ENCODE assay signal across 9 cellular contexts in the genomic region with DNA sequence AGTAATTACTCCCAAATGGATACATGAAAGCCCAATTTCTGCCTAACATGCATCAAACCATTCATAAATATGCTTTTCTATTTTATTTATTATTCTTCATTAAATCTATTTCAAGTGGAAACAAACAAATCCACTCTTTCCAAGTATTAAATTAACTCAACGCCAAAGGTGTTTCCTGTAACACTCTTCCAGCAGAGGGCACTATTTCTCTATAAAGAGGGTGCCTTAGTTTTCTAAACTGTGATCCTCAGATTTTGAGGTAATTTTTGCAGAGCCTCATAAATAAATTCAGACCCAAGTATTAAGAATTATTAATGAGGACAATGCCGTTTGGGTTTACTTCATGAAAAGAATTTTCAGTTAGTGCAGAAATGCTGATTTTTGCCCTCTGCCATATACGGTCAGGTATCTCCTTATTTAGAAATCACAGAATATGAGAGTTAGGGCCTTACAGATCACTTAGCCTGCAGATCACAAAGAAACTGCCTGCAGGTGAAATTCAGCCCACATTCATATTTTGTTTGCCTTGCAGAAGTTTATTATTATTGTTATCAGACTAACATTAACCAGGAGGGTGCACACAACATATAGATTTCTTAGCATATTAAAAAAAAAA. TPM values are rescaled to one million over a fixed set of nuclear protein-coding genes. Genes with fewer than 3 reads are reported as not detected.
A peak's percentile ranks its signal among the peaks of the same experiment; 100 is the strongest.
DNase-seq lines count a peak whose midpoint lies in the region; TF ChIP-seq lines count a peak whose summit lies in the region.
"Had no signal": no experiment of that assay in that cellular context is flagged by ENCODE, and none has a peak within 500 bp of the region (broad histone marks: within the 10 kb centered on the region; RNA-seq: fewer than 3 reads in every experiment).

No MANE protein-coding gene starts in this region.

- H3K4me3 Mint-ChIP-seq in brain = no peak overlapping the region
- H3K4me3 Mint-ChIP-seq in activated CD4-positive, alpha-beta memory T cell treated with anti-CD3 and anti-CD28 coated beads for 36 hours = no peak overlapping the region
- H3K4me3 Mint-ChIP-seq: T-helper 1 cell treated with Interleukin-12 subunit alpha and Interleukin-12 subunit beta and Interleukin-4 antibody, amounts not matched to agents 30 μg/mL and 1 μg/mL, for 36 hours had no signal

- TF ChIP-seq CTCF in brain (conservative IDR thresholded peaks at IDR 0.05) (peak; percentile 92 to 94), tibial nerve (IDR thresholded peaks at IDR 0.05) (peak; percentile 74 to 89 (median 82))

- H3K4me1 Mint-ChIP-seq in brain = peaks cover 15% of the 10 kb centered on the region
- no peaks in the 10 kb centered on the region for H3K4me1 Mint-ChIP-seq in activated CD4-positive, alpha-beta memory T cell treated with anti-CD3 and anti-CD28 coated beads for 36 hours (ENCODE audit: low read depth)

- peaks cover 0 to 10% (median 2%) of the 10 kb centered on the region in 4 donors for H3K4me1 ChIP-seq in tibial nerve

- H3K27me3 ChIP-seq in tibial nerve = no peaks in the 10 kb centered on the region

- no peaks in the 10 kb centered on the region for H3K36me3 ChIP-seq in tibial nerve

- H3K27ac Mint-ChIP-seq in brain = peak overlapping the region in 2 of 5 experiments; percentile 28 to 83
- no peak overlapping the region for H3K27ac Mint-ChIP-seq in activated CD4-positive, alpha-beta memory T cell treated with anti-CD3 and anti-CD28 coated beads for 36 hours
- H3K27ac Mint-ChIP-seq: T-helper 1 cell treated with Interleukin-12 subunit alpha and Interleukin-12 subunit beta and Interleukin-4 antibody, amounts not matched to agents 30 μg/mL and 1 μg/mL, for 36 hours had no signal

- POLR2A ChIA-PET in activated CD4-positive, alpha-beta memory T cell treated with anti-CD3 and anti-CD28 coated beads for 36 hours (lab: Charles Lee) = no interaction called here

- CTCF ChIA-PET in activated CD4-positive, alpha-beta memory T cell treated with anti-CD3 and anti-CD28 coated beads for 36 hours (lab: Charles Lee) = interaction anchor here (0.6 to 8.3 kb wide), 9 partner anchors 14 to 1019 kb away, joined by 3 to 74 read pairs (median 4); no protein-coding TSS in a partner anchor

- intact Hi-C loops in activated CD4-positive, alpha-beta memory T cell treated with anti-CD3 and anti-CD28 coated beads for 36 hours (cut with micrococcal nuclease) = loop anchor here (1.0 kb wide), 3 partner anchors 29 to 1019 kb away; no protein-coding TSS in a partner anchor

- WGBS in tibial nerve, 2 donors = 20 to 25% methylated on average over 3 of the region's 3 CpGs

- no peak overlapping the region for H3K27ac ChIP-seq in tibial nerve

- TF ChIP-seq EP300 in tibial nerve (IDR thresholded peaks at IDR 0.05) = no peak

- no peaks in the 10 kb centered on the region for H3K9me3 ChIP-seq in tibial nerve

- no peak overlapping the region for H3K4me3 ChIP-seq in tibial nerve

- H3K36me3 Mint-ChIP-seq in brain = no peaks in the 10 kb centered on the region
- no peaks in the 10 kb centered on the region for H3K36me3 Mint-ChIP-seq in activated CD4-positive, alpha-beta memory T cell treated with anti-CD3 and anti-CD28 coated beads for 36 hours

- DNase-seq in DMS114 treated with DMSO at 0.1 percent for 48 hours (lab: John Stamatoyannopoulos, UW; ENCODE audit: unreplicated experiment) = peak; percentile 50
- peak; percentile 61 for DNase-seq in HT1080 (ENCODE audit: low read depth)
- DNase-seq in NCI-H774 (lab: John Stamatoyannopoulos, UW) = peak; percentile 76
- peak; percentile 62 for DNase-seq in iris pigment epithelial cell (ENCODE audit: low read depth)
- peak in 1 of 2 donors; percentile 70 for DNase-seq in tibial nerve (ENCODE audit: low spot score in 2 of 2)
- no peak for DNase-seq in activated T-cell treated with anti-CD3 and anti-CD28 coated beads for 4 hours
- no peak for DNase-seq in activated CD4-positive, alpha-beta memory T cell treated with anti-CD3 and anti-CD28 coated beads for 36 hours

- TF ChIP-seq POLR2A in tibial nerve (IDR thresholded peaks at IDR 0.05) = no peak

- H3K27me3 Mint-ChIP-seq in brain = peaks cover 7% of the 10 kb centered on the region
- no peaks in the 10 kb centered on the region for H3K27me3 Mint-ChIP-seq in activated CD4-positive, alpha-beta memory T cell treated with anti-CD3 and anti-CD28 coated beads for 36 hours

- peaks cover 0 to 7% (median 1%) of the 10 kb centered on the region in 5 experiments for H3K9me3 Mint-ChIP-seq in brain
- no peaks in the 10 kb centered on the region for H3K9me3 Mint-ChIP-seq in activated CD4-positive, alpha-beta memory T cell treated with anti-CD3 and anti-CD28 coated beads for 36 hours
- H3K9me3 Mint-ChIP-seq: T-helper 1 cell treated with Interleukin-12 subunit alpha and Interleukin-12 subunit beta and Interleukin-4 antibody, amounts not matched to agents 30 μg/mL and 1 μg/mL, for 36 hours had no signal

RNA-seq across cellular contexts. Expression of gene MYSM1, which starts 40.1 kb away (rescaled TPM):
- total RNA-seq in HT1080 (2014; rRNA removed; shearing (Covaris generic)) = 8.6 and 9.9 TPM in 2 replicates
- polyA plus RNA-seq in HT1080 (2015; cell fraction: cytosol; rRNA removed) = 11.2 and 13.2 TPM in 2 replicates
- 106 and 120 TPM in 2 replicates for polyA plus RNA-seq in HT1080 (2015; cell fraction: nucleus; rRNA removed)
- 1.5 TPM for polyA plus RNA-seq in brain (ENCODE audit: insufficient read depth, low read depth, low replicate concordance)
- 10 to 100 TPM; 25.3 to 36.9 (median 27.2) TPM for total RNA-seq in tibial nerve
- 10 to 100 TPM; 27.3 to 34.8 TPM for total RNA-seq in activated CD4-positive, alpha-beta memory T cell treated with anti-CD3 and anti-CD28 coated beads for 36 hours

RNA-seq across cellular contexts. Expression of gene JUN, which starts 43.9 kb away (rescaled TPM):
- 112 and 132 TPM in 2 replicates for total RNA-seq in HT1080 (2014; rRNA removed; shearing (Covaris generic))
- polyA plus RNA-seq in HT1080 (2015; cell fraction: cytosol; rRNA removed) = 96.8 and 99.6 TPM in 2 replicates
- 173 and 201 TPM in 2 replicates for polyA plus RNA-seq in HT1080 (2015; cell fraction: nucleus; rRNA removed)
- polyA plus RNA-seq in brain (ENCODE audit: insufficient read depth, low read depth, low replicate concordance) = 109 TPM
- total RNA-seq in tibial nerve = 100 to 1,000 TPM; 169 to 267 (median 192) TPM
- 10 to 100 TPM; 12.5 to 13.2 TPM for total RNA-seq in activated CD4-positive, alpha-beta memory T cell treated with anti-CD3 and anti-CD28 coated beads for 36 hours

Comparison
In these comparisons a context has a peak if more than half of its experiments do, and no peak if none do; other contexts are left out.
1. DNase-seq: peak in DMS114 treated with DMSO at 0.1 percent for 48 hours (single experiment), HT1080 (single experiment), NCI-H774 (single experiment) and iris pigment epithelial cell (single experiment); none in activated T-cell treated with anti-CD3 and anti-CD28 coated beads for 4 hours (single experiment) and activated CD4-positive, alpha-beta memory T cell treated with anti-CD3 and anti-CD28 coated beads for 36 hours (single experiment).